ENCODE assay signal across 2 cellular contexts in genomic region chr3:136547293-136547692, GRCh38.
TF ChIP-seq lines count a peak whose summit lies in the region.

No MANE protein-coding gene starts in this region.

TF ChIP-seq in SK-N-SH treated with all-trans-retinoic acid at 6 μM for 48 hours, 23 proteins besides CTCF, POLR2A, EP300 and RAD21 (continued from another document):
- TF ChIP-seq POU6F1 (CRISPR knock-in tag; IDR thresholded peaks at IDR 0.05; ENCODE audit: borderline replicate concordance, low read depth), result no peak
- TF ChIP-seq TCF4 (CRISPR knock-in tag; IDR thresholded peaks at IDR 0.05; ENCODE audit: borderline replicate concordance), result no peak
- TF ChIP-seq ZC3H10 (CRISPR knock-in tag; IDR thresholded peaks at IDR 0.05), result no peak
- no peak for TF ChIP-seq PATZ1 (CRISPR knock-in tag; IDR thresholded peaks at IDR 0.05; ENCODE audit: borderline replicate concordance)
- no peak for TF ChIP-seq GLIS3 (CRISPR knock-in tag; IDR thresholded peaks at IDR 0.05)
- no peak for TF ChIP-seq RARB (CRISPR knock-in tag; IDR thresholded peaks at IDR 0.05)
- TF ChIP-seq ZFP3 (CRISPR knock-in tag; IDR thresholded peaks at IDR 0.05), result no peak
- TF ChIP-seq ESRRG (CRISPR knock-in tag; IDR thresholded peaks at IDR 0.05), result no peak
- no peak for TF ChIP-seq TSHZ2 (CRISPR knock-in tag; IDR thresholded peaks at IDR 0.05)
- TF ChIP-seq ZFP30 (CRISPR knock-in tag; IDR thresholded peaks at IDR 0.05), result no peak
- TF ChIP-seq TOX (CRISPR knock-in tag; IDR thresholded peaks at IDR 0.05; ENCODE audit: borderline replicate concordance), result no peak

TF ChIP-seq in SK-N-SH, 30 proteins besides CTCF, POLR2A, EP300 and RAD21 (continued from another document):
- TF ChIP-seq ZBTB33 (IDR thresholded peaks at IDR 0.05; ENCODE audit: borderline replicate concordance, low read depth), result no peak
